ENCODE assay signal across 1 cellular context in the genomic region with DNA sequence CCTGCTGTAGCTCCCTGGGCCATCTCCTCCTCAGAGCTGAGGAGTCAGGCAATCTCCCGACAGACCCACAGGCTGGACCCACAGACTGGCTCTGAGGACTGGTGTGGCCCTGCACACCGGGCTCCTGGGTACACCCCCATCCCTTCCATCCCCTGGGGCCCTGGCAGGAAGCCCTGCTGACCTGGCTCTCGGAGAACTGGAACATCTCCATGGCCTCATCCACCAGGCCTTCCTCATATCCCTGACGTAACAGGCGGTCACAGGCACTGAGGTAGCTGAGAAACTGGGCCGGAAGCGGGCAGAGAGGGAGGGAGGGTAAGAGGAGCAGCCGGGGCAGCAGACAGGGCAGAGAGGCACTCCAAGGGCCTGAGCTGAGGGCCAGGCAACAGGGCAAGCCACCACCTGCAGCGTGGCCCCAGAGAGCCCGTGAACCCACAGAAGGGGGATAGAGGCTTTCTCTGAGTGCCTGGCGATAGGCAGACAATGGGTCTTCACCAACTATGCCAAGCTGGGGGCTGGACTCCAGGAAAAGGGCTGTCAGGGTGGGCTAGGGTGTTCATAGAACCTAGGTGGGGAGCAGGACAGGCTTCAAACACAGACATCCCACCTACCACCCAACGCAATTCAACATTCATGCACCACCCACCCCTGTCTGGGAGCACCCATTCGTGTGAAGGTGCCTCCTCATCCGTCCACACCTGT.
TF ChIP-seq lines count a peak whose summit lies in the region.

No MANE protein-coding gene starts in this region.

TF ChIP-seq in HepG2, 621 proteins besides CTCF, POLR2A, EP300 and RAD21:
- TF ChIP-seq, protein P1, sequence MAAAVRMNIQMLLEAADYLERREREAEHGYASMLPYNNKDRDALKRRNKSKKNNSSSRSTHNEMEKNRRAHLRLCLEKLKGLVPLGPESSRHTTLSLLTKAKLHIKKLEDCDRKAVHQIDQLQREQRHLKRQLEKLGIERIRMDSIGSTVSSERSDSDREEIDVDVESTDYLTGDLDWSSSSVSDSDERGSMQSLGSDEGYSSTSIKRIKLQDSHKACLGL (CRISPR knock-in tag; IDR thresholded peaks at IDR 0.05), result no peak
- TF ChIP-seq FOXC1 (CRISPR knock-in tag; IDR thresholded peaks at IDR 0.05; ENCODE audit: borderline replicate concordance) (no peak), ZSCAN12 (CRISPR knock-in tag; IDR thresholded peaks at IDR 0.05) (no peak), ZSCAN21 (CRISPR knock-in tag; IDR thresholded peaks at IDR 0.05; ENCODE audit: borderline replicate concordance) (0 out of 2 replicates have a peak, but pooled peaks have one; percentile 21), JUND (CRISPR knock-in tag; IDR thresholded peaks at IDR 0.05) (no peak), REL (CRISPR knock-in tag; conservative IDR thresholded peaks at IDR 0.05) (no peak), CENPT (CRISPR knock-in tag; IDR thresholded peaks at IDR 0.05; ENCODE audit: low read depth) (no peak), KDM2A (CRISPR knock-in tag; IDR thresholded peaks at IDR 0.05; ENCODE audit: borderline replicate concordance, low read depth) (0 out of 2 replicates have a peak, but pooled peaks have one; percentile 22), EHMT2 (IDR thresholded peaks at IDR 0.05; ENCODE audit: borderline replicate concordance, low read depth, low read length) (no peak), BORCS8-MEF2B (CRISPR knock-in tag; IDR thresholded peaks at IDR 0.05) (no peak), RBM39 (IDR thresholded peaks at IDR 0.05; ENCODE audit: low read depth, low read length, poor library complexity, severe bottlenecking) (peak; percentile 50), KDM3A (CRISPR knock-in tag; IDR thresholded peaks at IDR 0.05; ENCODE audit: low read depth) (no peak), HMG20B (CRISPR knock-in tag; conservative IDR thresholded peaks at IDR 0.05) (no peak), HMGA1 (CRISPR knock-in tag; conservative IDR thresholded peaks at IDR 0.05) (no peak), HDAC1 (CRISPR knock-in tag; IDR thresholded peaks at IDR 0.05) (no peak), MAFG (CRISPR knock-in tag; IDR thresholded peaks at IDR 0.05) (no peak), CBFB (CRISPR knock-in tag; IDR thresholded peaks at IDR 0.05) (no peak)
- TF ChIP-seq, protein P2, sequence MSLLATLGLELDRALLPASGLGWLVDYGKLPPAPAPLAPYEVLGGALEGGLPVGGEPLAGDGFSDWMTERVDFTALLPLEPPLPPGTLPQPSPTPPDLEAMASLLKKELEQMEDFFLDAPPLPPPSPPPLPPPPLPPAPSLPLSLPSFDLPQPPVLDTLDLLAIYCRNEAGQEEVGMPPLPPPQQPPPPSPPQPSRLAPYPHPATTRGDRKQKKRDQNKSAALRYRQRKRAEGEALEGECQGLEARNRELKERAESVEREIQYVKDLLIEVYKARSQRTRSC (CRISPR knock-in tag; IDR thresholded peaks at IDR 0.05; ENCODE audit: low read depth), result no peak
- TF ChIP-seq, protein P3, sequence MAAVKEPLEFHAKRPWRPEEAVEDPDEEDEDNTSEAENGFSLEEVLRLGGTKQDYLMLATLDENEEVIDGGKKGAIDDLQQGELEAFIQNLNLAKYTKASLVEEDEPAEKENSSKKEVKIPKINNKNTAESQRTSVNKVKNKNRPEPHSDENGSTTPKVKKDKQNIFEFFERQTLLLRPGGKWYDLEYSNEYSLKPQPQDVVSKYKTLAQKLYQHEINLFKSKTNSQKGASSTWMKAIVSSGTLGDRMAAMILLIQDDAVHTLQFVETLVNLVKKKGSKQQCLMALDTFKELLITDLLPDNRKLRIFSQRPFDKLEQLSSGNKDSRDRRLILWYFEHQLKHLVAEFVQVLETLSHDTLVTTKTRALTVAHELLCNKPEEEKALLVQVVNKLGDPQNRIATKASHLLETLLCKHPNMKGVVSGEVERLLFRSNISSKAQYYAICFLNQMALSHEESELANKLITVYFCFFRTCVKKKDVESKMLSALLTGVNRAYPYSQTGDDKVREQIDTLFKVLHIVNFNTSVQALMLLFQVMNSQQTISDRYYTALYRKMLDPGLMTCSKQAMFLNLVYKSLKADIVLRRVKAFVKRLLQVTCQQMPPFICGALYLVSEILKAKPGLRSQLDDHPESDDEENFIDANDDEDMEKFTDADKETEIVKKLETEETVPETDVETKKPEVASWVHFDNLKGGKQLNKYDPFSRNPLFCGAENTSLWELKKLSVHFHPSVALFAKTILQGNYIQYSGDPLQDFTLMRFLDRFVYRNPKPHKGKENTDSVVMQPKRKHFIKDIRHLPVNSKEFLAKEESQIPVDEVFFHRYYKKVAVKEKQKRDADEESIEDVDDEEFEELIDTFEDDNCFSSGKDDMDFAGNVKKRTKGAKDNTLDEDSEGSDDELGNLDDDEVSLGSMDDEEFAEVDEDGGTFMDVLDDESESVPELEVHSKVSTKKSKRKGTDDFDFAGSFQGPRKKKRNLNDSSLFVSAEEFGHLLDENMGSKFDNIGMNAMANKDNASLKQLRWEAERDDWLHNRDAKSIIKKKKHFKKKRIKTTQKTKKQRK (IDR thresholded peaks at IDR 0.05; ENCODE audit: low read length), result no peak
TF ChIP-seq in HepG2: peak in this region for 3.
